ENCODE assay signal across 1 cellular context in genomic region chr17:77449908-77450741, GRCh38.
A peak's percentile ranks its signal among the peaks of the same experiment; 100 is the strongest.
TF ChIP-seq lines count a peak whose summit lies in the region.

No MANE protein-coding gene starts in this region.

TF ChIP-seq in HepG2, 621 proteins besides CTCF, POLR2A, EP300 and RAD21 (continued from another document and continues in another):
- TF ChIP-seq ARID4A (CRISPR knock-in tag; IDR thresholded peaks at IDR 0.05; ENCODE audit: borderline replicate concordance): peak; percentile 68; the same call in 1 of the 2 replicates
- TF ChIP-seq REXO4 (CRISPR knock-in tag; IDR thresholded peaks at IDR 0.05; ENCODE audit: borderline replicate concordance): 0 out of 2 replicates have a peak, but pooled peaks have one; percentile 42
- TF ChIP-seq ZNF143 (CRISPR knock-in tag; IDR thresholded peaks at IDR 0.05): no peak
- peak; percentile 50; the same call in 1 of the 2 replicates for TF ChIP-seq GATAD1 (CRISPR knock-in tag; IDR thresholded peaks at IDR 0.05)
- 0 out of 2 replicates have a peak, but pooled peaks have one; percentile 15 for TF ChIP-seq ZNF317 (CRISPR knock-in tag; IDR thresholded peaks at IDR 0.05)
- 0 out of 2 replicates have a peak, but pooled peaks have one; percentile 57 for TF ChIP-seq ZNF616 (CRISPR knock-in tag; IDR thresholded peaks at IDR 0.05; ENCODE audit: low read depth)
- TF ChIP-seq ARHGAP35 (CRISPR knock-in tag; IDR thresholded peaks at IDR 0.05; ENCODE audit: borderline replicate concordance): no peak
- peak; percentile 97 for TF ChIP-seq FOSL2 (CRISPR knock-in tag; IDR thresholded peaks at IDR 0.05)
- peak; percentile 48; the same call in 1 of the 2 replicates for TF ChIP-seq ZNF710 (CRISPR knock-in tag; IDR thresholded peaks at IDR 0.05; ENCODE audit: borderline replicate concordance)
- peak; percentile 31; the same call in 1 of the 2 replicates for TF ChIP-seq ATF7-NPFF (CRISPR knock-in tag; IDR thresholded peaks at IDR 0.05; ENCODE audit: low read depth)
- peak; percentile 34; the same call in 1 of the 2 replicates for TF ChIP-seq MED1 (CRISPR knock-in tag; IDR thresholded peaks at IDR 0.05)
- TF ChIP-seq ZNF441 (CRISPR knock-in tag; IDR thresholded peaks at IDR 0.05; ENCODE audit: borderline replicate concordance): peak; percentile 66; the same call in 1 of the 2 replicates
- TF ChIP-seq CREM (IDR thresholded peaks at IDR 0.05): peak; percentile 22; the same call in 1 of the 2 replicates
- no peak for TF ChIP-seq CREM (CRISPR knock-in tag; IDR thresholded peaks at IDR 0.05)
- peak; percentile 80 for TF ChIP-seq GATAD2A (CRISPR knock-in tag; IDR thresholded peaks at IDR 0.05)
- TF ChIP-seq ZBTB7B (CRISPR knock-in tag; IDR thresholded peaks at IDR 0.05): peak; percentile 97
- TF ChIP-seq HNF4A (CRISPR knock-in tag; IDR thresholded peaks at IDR 0.05): peak; percentile 72
- TF ChIP-seq ZNF44 (CRISPR knock-in tag; IDR thresholded peaks at IDR 0.05): no peak
- 0 out of 2 replicates have a peak, but pooled peaks have one; percentile 12 for TF ChIP-seq MLX (CRISPR knock-in tag; IDR thresholded peaks at IDR 0.05)
- TF ChIP-seq UBTF (CRISPR knock-in tag; IDR thresholded peaks at IDR 0.05): peak; percentile 73; the same call in 1 of the 2 replicates
- TF ChIP-seq SOX6 (IDR thresholded peaks at IDR 0.05): no peak
- peak; percentile 62; the same call in 1 of the 2 replicates for TF ChIP-seq SOX6 (CRISPR knock-in tag; IDR thresholded peaks at IDR 0.05)
- peak; percentile 87; the same call in 1 of the 2 replicates for TF ChIP-seq ZXDC (CRISPR knock-in tag; IDR thresholded peaks at IDR 0.05)
- peak; percentile 82; the same call in 1 of the 2 replicates for TF ChIP-seq ZNF383 (CRISPR knock-in tag; IDR thresholded peaks at IDR 0.05; ENCODE audit: borderline replicate concordance)
- TF ChIP-seq ZNF687 (CRISPR knock-in tag; IDR thresholded peaks at IDR 0.05): peak; percentile 81
- no peak for TF ChIP-seq JDP2 (CRISPR knock-in tag; IDR thresholded peaks at IDR 0.05; ENCODE audit: borderline replicate concordance)
- TF ChIP-seq GPN1 (CRISPR knock-in tag; IDR thresholded peaks at IDR 0.05; ENCODE audit: borderline replicate concordance): 0 out of 2 replicates have a peak, but pooled peaks have one; percentile 28
- TF ChIP-seq ZNF598 (CRISPR knock-in tag; IDR thresholded peaks at IDR 0.05; ENCODE audit: borderline replicate concordance): 0 out of 2 replicates have a peak, but pooled peaks have one; percentile 58
- peak; percentile 37 for TF ChIP-seq HIC2 (CRISPR knock-in tag; IDR thresholded peaks at IDR 0.05; ENCODE audit: low read depth)
- TF ChIP-seq PHF8 (CRISPR knock-in tag; IDR thresholded peaks at IDR 0.05): peak; percentile 50
- TF ChIP-seq SALL1 (CRISPR knock-in tag; IDR thresholded peaks at IDR 0.05): peak; percentile 73
- TF ChIP-seq NFE2 (CRISPR knock-in tag; IDR thresholded peaks at IDR 0.05): no peak
- peak; percentile 40; the same call in 1 of the 2 replicates for TF ChIP-seq ZBTB37 (CRISPR knock-in tag; IDR thresholded peaks at IDR 0.05)
- no peak for TF ChIP-seq SP1 (IDR thresholded peaks at IDR 0.05)
- peak; percentile 53 for TF ChIP-seq SP1 (CRISPR knock-in tag; IDR thresholded peaks at IDR 0.05)
- no peak for TF ChIP-seq ATF1 (CRISPR knock-in tag; IDR thresholded peaks at IDR 0.05)
- peak; percentile 76 for TF ChIP-seq ZFY (CRISPR knock-in tag; IDR thresholded peaks at IDR 0.05)
- TF ChIP-seq HNRNPL (IDR thresholded peaks at IDR 0.05; ENCODE audit: low read depth, low read length): peak; percentile 25; the same call in 1 of the 2 replicates
- TF ChIP-seq SIN3A (IDR thresholded peaks at IDR 0.05; ENCODE audit: borderline replicate concordance, low read depth, low read length): peak; percentile 64; the same call in 1 of the 2 replicates
- TF ChIP-seq ZMYM3 (CRISPR knock-in tag; IDR thresholded peaks at IDR 0.05): peak; percentile 90; the same call in 1 of the 2 replicates
- TF ChIP-seq NONO (IDR thresholded peaks at IDR 0.05): no peak
- TF ChIP-seq NONO (CRISPR knock-in tag; conservative IDR thresholded peaks at IDR 0.05): peak; percentile 86
